ENCODE assay signal across 19 cellular contexts in the genomic region with DNA sequence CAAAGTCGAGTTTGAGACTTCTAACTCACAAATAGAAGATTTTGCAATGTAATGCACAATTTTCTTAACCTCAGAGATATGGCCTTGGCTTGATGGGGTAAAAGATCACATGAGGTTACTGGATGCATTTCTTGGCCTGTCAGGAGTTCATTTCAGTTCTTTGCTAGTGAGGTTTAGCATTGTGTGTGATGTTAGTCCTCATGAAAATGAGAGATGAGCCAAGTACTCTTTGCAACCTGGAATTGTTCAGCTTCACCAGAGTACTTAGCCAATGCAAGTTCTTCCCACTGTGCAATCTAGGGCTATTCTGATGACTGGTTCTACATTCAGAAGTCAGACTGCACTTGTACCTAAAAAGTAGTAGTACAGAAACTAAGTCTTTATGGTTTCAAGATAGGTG. TPM values are rescaled to one million over a fixed set of nuclear protein-coding genes. Genes with fewer than 3 reads are reported as not detected.
DNase-seq lines count a peak whose midpoint lies in the region; ATAC-seq, FAIRE-seq and TF ChIP-seq lines count a peak whose summit lies in the region.
"Had no signal": no experiment of that assay in that cellular context is flagged by ENCODE, and none has a peak within 500 bp of the region (broad histone marks: within the 10 kb centered on the region; RNA-seq: fewer than 3 reads in every experiment).

No MANE protein-coding gene starts in this region.

- no peak overlapping the region for H3K27ac Mint-ChIP-seq in glutamatergic neuron (ENCODE audit: unreplicated experiment)
- H3K27ac Mint-ChIP-seq: GM23338, IgD-negative memory B cell had no signal

- CTCF ChIA-PET in K562 (lab: Yijun Ruan, JAX; ENCODE audit: low intra/inter-chr PET ratio): no interaction called here

- no peak overlapping the region for H3K9ac ChIP-seq in K562 (ENCODE audit: insufficient read depth in 1 of 2, low read depth in 2 of 2, low read length in 2 of 2)

- no peak overlapping the region for H3K4me2 ChIP-seq in K562 (ENCODE audit: insufficient read depth, low read length)
- H3K4me2 ChIP-seq: GM23338 had no signal

- intact Hi-C loops in Right ventricle myocardium inferior (cut with DNase I): no loop called here
- intact Hi-C loops in K562 (cut with micrococcal nuclease): no loop called here
- intact Hi-C loops in left ventricle myocardium superior (cut with micrococcal nuclease): no loop called here
- intact Hi-C loops in sciatic nerve (cut with DNase I): no loop called here

- H3K36me3 Mint-ChIP-seq in glutamatergic neuron (ENCODE audit: unreplicated experiment): no peaks in the 10 kb centered on the region
- H3K36me3 Mint-ChIP-seq: IgD-negative memory B cell had no signal

- ATAC-seq in Right ventricle myocardium inferior: peak; percentile 41
- ATAC-seq in K562: peak; percentile 10; the same call in 2 of the 3 replicates
- ATAC-seq in left ventricle myocardium superior: peak; percentile 43
- peak; percentile 49 for ATAC-seq in sciatic nerve
- no peak for ATAC-seq in GM21360 (IDR thresholded peaks at IDR 0.05; ENCODE audit: unreplicated experiment)
- ATAC-seq: GM23338 had no signal

- no peak overlapping the region for H3K4me3 Mint-ChIP-seq in glutamatergic neuron (ENCODE audit: unreplicated experiment)
- H3K4me3 Mint-ChIP-seq: GM23338, IgD-negative memory B cell had no signal

- no peak for FAIRE-seq in K562 (lab: Jason Lieb, UNC)
- FAIRE-seq: GM18507 had no signal

- no peak overlapping the region for H3K4me3 ChIP-seq in right atrium auricular region
- no peak overlapping the region for H3K4me3 ChIP-seq in K562
- H3K4me3 ChIP-seq: GM23338 had no signal

- no peak overlapping the region for H3K27ac ChIP-seq in right atrium auricular region
- H3K27ac ChIP-seq in K562 (ENCODE audit: extremely low read depth, low read depth, low read length): peak overlapping the region; percentile 31; the same call in 1 of the 3 replicates
- H3K27ac ChIP-seq: C4-2B had no signal

- TF ChIP-seq CTCF in right atrium auricular region (IDR thresholded peaks at IDR 0.05) (no peak), K562 (IDR thresholded peaks at IDR 0.05 in 2 of 3, conservative IDR thresholded peaks at IDR 0.05 in 1 of 3; ENCODE audit: insufficient read depth in 2 of 3, low read depth in 1 of 3, low read length in 3 of 3) (no peak), glutamatergic neuron (IDR thresholded peaks at IDR 0.05; ENCODE audit: partially characterized antibody, unreplicated experiment) (no peak)

- in situ Hi-C loops in K562 (cut with MboI): no loop called here

- POLR2A ChIA-PET in K562 (lab: Yijun Ruan, JAX): no interaction called here

- H3K4me1 ChIP-seq in right atrium auricular region (peaks cover 0 to 38% of the 10 kb centered on the region in 2 donors), K562 (replicated peaks in 1 of 2; ENCODE audit: control insufficient read depth in 2 of 2, insufficient read depth in 2 of 2, low read length in 2 of 2) (peaks cover 17 to 54% of the 10 kb centered on the region in 2 experiments; a peak in 4 of 5 replicates)

- H3K9me1 ChIP-seq in K562 (ENCODE audit: control insufficient read depth, insufficient read depth, low read length): no peaks in the 10 kb centered on the region

- no TSS peak for BruUV-seq in K562 (replicated peaks; lab: Mats Ljungman, UMichigan)

- DNase-seq in Right ventricle myocardium inferior (ENCODE audit: missing footprints) (no peak), right atrium auricular region (ENCODE audit: low spot score) (no peak), K562 (ENCODE audit: extremely low read depth in 1 of 4, low spot score in 3 of 4) (no peak), left ventricle myocardium superior (no peak), sciatic nerve (ENCODE audit: low spot score) (no peak), UCSD-AML1 (lab: John Stamatoyannopoulos, UW; ENCODE audit: unreplicated experiment) (no peak), glutamatergic neuron (no peak)
- DNase-seq: COR-L47, DMS153, NCI-H1048, NCI-H345, NCI-H526 treated with DMSO at 0.1 percent for 48 hours, OCI-M1, RPMI8226 had no signal

- H3K4me1 Mint-ChIP-seq in glutamatergic neuron (ENCODE audit: low read depth, unreplicated experiment): peaks cover 20% of the 10 kb centered on the region

- H4K20me1 ChIP-seq in K562 (replicated peaks; ENCODE audit: control insufficient read depth, insufficient read depth, low read length): peaks cover 10% of the 10 kb centered on the region; the same call in 1 of the 2 replicates

- H3K36me3 ChIP-seq in right atrium auricular region (no peaks in the 10 kb centered on the region), K562 (ENCODE audit: control insufficient read depth, insufficient read depth, low read length) (peaks cover 5% of the 10 kb centered on the region; the same call in 1 of the 3 replicates)

- peaks cover 99% of the 10 kb centered on the region for H3K79me2 ChIP-seq in K562 (ENCODE audit: control insufficient read depth, insufficient read depth, low read length)

- no peak overlapping the region for H2AFZ ChIP-seq in K562 (ENCODE audit: low read depth, low read length)
- H2AFZ ChIP-seq: GM23338 had no signal

- no peaks in the 10 kb centered on the region for H3K27me3 ChIP-seq in right atrium auricular region
- H3K27me3 ChIP-seq in K562 (ENCODE audit: control insufficient read depth in 2 of 2, insufficient read depth in 2 of 2, low read length in 2 of 2): no peaks in the 10 kb centered on the region

- H3K27me3 Mint-ChIP-seq in glutamatergic neuron (ENCODE audit: unreplicated experiment): no peaks in the 10 kb centered on the region

- TF ChIP-seq EP300 in K562 (IDR thresholded peaks at IDR 0.05; ENCODE audit: low read length): no peak

- H3K9me3 ChIP-seq in right atrium auricular region: no peaks in the 10 kb centered on the region
- H3K9me3 ChIP-seq in K562 (replicated peaks; ENCODE audit: control insufficient read depth, insufficient read depth, low read depth, low read length): no peaks in the 10 kb centered on the region

- no peak for TF ChIP-seq POLR2A in K562 (conservative IDR thresholded peaks at IDR 0.05)

- TF ChIP-seq RAD21 in K562 (CRISPR knock-in tag; conservative IDR thresholded peaks at IDR 0.05 in 1 of 2, IDR thresholded peaks at IDR 0.05 in 1 of 2): no peak

- H3K9me3 Mint-ChIP-seq in glutamatergic neuron (ENCODE audit: unreplicated experiment): no peaks in the 10 kb centered on the region
- H3K9me3 Mint-ChIP-seq: GM23338, IgD-negative memory B cell had no signal

- 31% methylated on average over 1 of the region's 1 CpG for WGBS in K562 (ENCODE audit: insufficient coverage, low coverage, missing lambda C conversion rate)

TF ChIP-seq in K562, 482 proteins besides CTCF, POLR2A, EP300 and RAD21:
- TF ChIP-seq SNIP1 (IDR thresholded peaks at IDR 0.05; ENCODE audit: low read depth) (no peak), HMG20B (CRISPR knock-in tag; IDR thresholded peaks at IDR 0.05) (no peak), HDAC8 (tag; IDR thresholded peaks at IDR 0.05) (no peak)
TF ChIP-seq in K562: peak in this region for 0.

RNA-seq across cellular contexts. Expression of a gene that starts 24.9 kb away (rescaled TPM):
- total RNA-seq in Right ventricle myocardium inferior (15.9 TPM), right atrium auricular region (10 to 100 TPM; 13.4 to 17.8 TPM), K562 (2014; rRNA removed) (9.7 and 10.9 TPM in 2 replicates), K562 (2014; rRNA removed; fragmentation: Illumina TruSeq; extraction: Trizol) (17.5 and 20.7 TPM in 2 replicates), K562 (2015; rRNA removed; fragmentation: Illumina TruSeq; extraction: Trizol) (17.8 and 18.8 TPM in 2 replicates), K562 (2021) (23.7 and 27.9 TPM in 2 replicates), left ventricle myocardium superior (13.7 TPM), sciatic nerve (97.5 TPM), glutamatergic neuron (ENCODE audit: unreplicated experiment) (72.8 TPM)
- total RNA-seq in K562 (2011; cell fraction: chromatin; rRNA removed; ENCODE audit: low replicate concordance): 28.6 and 79.4 TPM in 2 replicates
- total RNA-seq in K562 (2011; cell fraction: nucleolus; rRNA removed): 5.3 and 7.6 TPM in 2 replicates
- total RNA-seq in K562 (2011; cell fraction: nucleoplasm; rRNA removed): 12.1 and 18.6 TPM in 2 replicates
- polyA plus RNA-seq in K562 (2011; rRNA removed) (19.4 and 25.6 TPM in 2 replicates), K562 (2014; fragmentation: Illumina TruSeq; extraction: Trizol) (21.3 and 22.2 TPM in 2 replicates), K562 (2014; fragmentation: Nextera tagmentation; extraction: Ambion mirVana) (1 to 10 TPM; 4.8 to 8.9 TPM), K562 (2014; rRNA removed) (10.4 and 11.0 TPM in 2 replicates)
- 6.6 and 11.7 TPM in 2 replicates for polyA plus RNA-seq in K562 (2011; cell fraction: cytosol; rRNA removed)
- 14.6 and 27.6 TPM in 2 replicates for polyA plus RNA-seq in K562 (2011; cell fraction: nucleus; rRNA removed)
- polyA plus RNA-seq in K562 (2012): 9.4 and 13.0 TPM in 2 replicates
- polyA minus RNA-seq in K562 (2011; rRNA and poly(A)+ RNA removed): 115 and 117 TPM in 2 replicates
- 18.7 and 22.0 TPM in 2 replicates for polyA minus RNA-seq in K562 (2011; cell fraction: cytosol; rRNA and poly(A)+ RNA removed)
- 10.4 and 13.6 TPM in 2 replicates for polyA minus RNA-seq in K562 (2011; cell fraction: nucleus; rRNA and poly(A)+ RNA removed)
